9 cellular contexts compared by ENCODE assay signal in genomic region chr11:128341280-128341679, GRCh38.
A peak's percentile ranks its signal among the peaks of the same experiment; 100 is the strongest.
DNase-seq lines count a peak whose midpoint lies in the region; ATAC-seq lines count a peak whose summit lies in the region.
"Had no signal": no experiment of that assay in that cellular context is flagged by ENCODE, and none has a peak within 500 bp of the region (broad histone marks: within the 10 kb centered on the region; RNA-seq: fewer than 3 reads in every experiment).

No MANE protein-coding gene starts in this region.

- H3K36me3 Mint-ChIP-seq in T-cell, result peaks cover 4% of the 10 kb centered on the region
- peaks cover 10% of the 10 kb centered on the region for H3K36me3 Mint-ChIP-seq in activated naive CD8-positive, alpha-beta T cell treated with anti-CD3 and anti-CD28 coated beads, Interleukin-2, amount 10 ng/mL, durations not matched to agents 7 days and 5 days
- H3K36me3 Mint-ChIP-seq in naive thymus-derived CD8-positive, alpha-beta T cell, result no peaks in the 10 kb centered on the region

- peaks cover 0 to 8% (median 0%) of the 10 kb centered on the region in 3 donors for H3K9me3 Mint-ChIP-seq in T-cell
- H3K9me3 Mint-ChIP-seq in activated naive CD8-positive, alpha-beta T cell treated with anti-CD3 and anti-CD28 coated beads, Interleukin-2, amount 10 ng/mL, durations not matched to agents 7 days and 5 days, result no peaks in the 10 kb centered on the region
- peaks cover 0 to 20% (median 0%) of the 10 kb centered on the region in 9 donors for H3K9me3 Mint-ChIP-seq in naive thymus-derived CD8-positive, alpha-beta T cell

- no peaks in the 10 kb centered on the region for H3K27me3 Mint-ChIP-seq in T-cell
- no peaks in the 10 kb centered on the region for H3K27me3 Mint-ChIP-seq in activated naive CD8-positive, alpha-beta T cell treated with anti-CD3 and anti-CD28 coated beads, Interleukin-2, amount 10 ng/mL, durations not matched to agents 7 days and 5 days
- H3K27me3 Mint-ChIP-seq in naive thymus-derived CD8-positive, alpha-beta T cell, result no peaks in the 10 kb centered on the region

- peak overlapping the region; percentile 98 to 99 for H3K27ac Mint-ChIP-seq in T-cell
- H3K27ac Mint-ChIP-seq in activated naive CD8-positive, alpha-beta T cell treated with anti-CD3 and anti-CD28 coated beads, Interleukin-2, amount 10 ng/mL, durations not matched to agents 7 days and 5 days, result peak overlapping the region; percentile 97
- peak overlapping the region; percentile 97 to 100 (median 98) for H3K27ac Mint-ChIP-seq in naive thymus-derived CD8-positive, alpha-beta T cell

- H3K4me1 Mint-ChIP-seq in T-cell, result peaks cover 89 to 97% (median 93%) of the 10 kb centered on the region in 3 donors
- peaks cover 53% of the 10 kb centered on the region for H3K4me1 Mint-ChIP-seq in activated naive CD8-positive, alpha-beta T cell treated with anti-CD3 and anti-CD28 coated beads, Interleukin-2, amount 10 ng/mL, durations not matched to agents 7 days and 5 days
- H3K4me1 Mint-ChIP-seq in naive thymus-derived CD8-positive, alpha-beta T cell, result peaks cover 32 to 91% (median 77%) of the 10 kb centered on the region in 4 donors

- POLR2A ChIA-PET in T-cell (lab: Charles Lee), result interaction anchor here in 1 of 2 donors (2.3 kb wide), 1 partner anchor 39 kb away, joined by 10 read pairs; no protein-coding TSS in a partner anchor
- POLR2A ChIA-PET in activated naive CD8-positive, alpha-beta T cell treated with anti-CD3 and anti-CD28 coated beads, Interleukin-2, amount 10 ng/mL, durations not matched to agents 7 days and 5 days (lab: Charles Lee), result interaction anchor here (1.3 to 2.5 kb wide), 6 partner anchors 17 to 182 kb away, joined by 5 to 18 read pairs (median 8); no protein-coding TSS in a partner anchor
- POLR2A ChIA-PET in naive thymus-derived CD8-positive, alpha-beta T cell (lab: Charles Lee), result interaction anchor here (0.6 to 2.9 kb wide), 23 partner anchors 8 to 182 kb away, joined by 3 to 24 read pairs (median 5); no protein-coding TSS in a partner anchor

- DNase-seq in A172 (ENCODE audit: low spot score) (peak; percentile 15), T-cell (peak in 33 of 34 experiments; percentile 33 to 81 (median 69)), sciatic nerve (ENCODE audit: low spot score) (no peak), NCI-H2171 (lab: John Stamatoyannopoulos, UW) (no peak), GM19238 (ENCODE audit: insufficient read length, low spot score) (no peak)
- peak; percentile 40 for DNase-seq in activated naive CD8-positive, alpha-beta T cell treated with anti-CD3 and anti-CD28 coated beads, Interleukin-2, amount 10 ng/mL, durations not matched to agents 7 days and 5 days
- peak in 9 of 10 donors; percentile 27 to 88 (median 68) for DNase-seq in naive thymus-derived CD8-positive, alpha-beta T cell
- DNase-seq: NCI-H2171 treated with DMSO at 0.1 percent for 48 hours had no signal

- CTCF ChIA-PET in T-cell (lab: Charles Lee), result interaction anchor here (0.5 to 1.6 kb wide), 6 partner anchors 15 to 289 kb away, joined by 3 to 9 read pairs (median 4); no protein-coding TSS in a partner anchor

- ATAC-seq in T-cell (replicated peaks in 1 of 4) (peak; percentile 78 to 89 (median 86)), GM19467 (IDR thresholded peaks at IDR 0.05; ENCODE audit: unreplicated experiment) (no peak), sciatic nerve (no peak)
- ATAC-seq in activated naive CD8-positive, alpha-beta T cell treated with anti-CD3 and anti-CD28 coated beads, Interleukin-2, amount 10 ng/mL, durations not matched to agents 7 days and 5 days (ENCODE audit: low read depth), result peak; percentile 90
- peak; percentile 90 to 92 for ATAC-seq in naive thymus-derived CD8-positive, alpha-beta T cell

- peak overlapping the region; percentile 70 to 87 (median 71) for H3K4me3 Mint-ChIP-seq in T-cell
- peak overlapping the region; percentile 87 for H3K4me3 Mint-ChIP-seq in activated naive CD8-positive, alpha-beta T cell treated with anti-CD3 and anti-CD28 coated beads, Interleukin-2, amount 10 ng/mL, durations not matched to agents 7 days and 5 days
- H3K4me3 Mint-ChIP-seq in naive thymus-derived CD8-positive, alpha-beta T cell, result peak overlapping the region; percentile 64 to 90 (median 82)

- intact Hi-C loops in sciatic nerve (cut with DNase I), result no loop called here

Comparison
In these comparisons a context has a peak if more than half of its experiments do, and no peak if none do; other contexts are left out.
1. DNase-seq: peak in A172 (single experiment), T-cell (33 of 34), activated naive CD8-positive, alpha-beta T cell treated with anti-CD3 and anti-CD28 coated beads, Interleukin-2, amount 10 ng/mL, durations not matched to agents 7 days and 5 days (single experiment) and naive thymus-derived CD8-positive, alpha-beta T cell (9 of 10); none in sciatic nerve (single experiment), NCI-H2171 (single experiment) and GM19238 (single experiment).
2. ATAC-seq: peak in T-cell (4 of 4), activated naive CD8-positive, alpha-beta T cell treated with anti-CD3 and anti-CD28 coated beads, Interleukin-2, amount 10 ng/mL, durations not matched to agents 7 days and 5 days (single experiment) and naive thymus-derived CD8-positive, alpha-beta T cell (2 of 2); none in GM19467 (single experiment) and sciatic nerve (single experiment).
3. Peak in every context shown above with its lines, with median percentiles within 50 percentile points of each other: H3K27ac Mint-ChIP-seq and H3K4me3 Mint-ChIP-seq.